13 cellular contexts compared by ENCODE assay signal in the genomic region with DNA sequence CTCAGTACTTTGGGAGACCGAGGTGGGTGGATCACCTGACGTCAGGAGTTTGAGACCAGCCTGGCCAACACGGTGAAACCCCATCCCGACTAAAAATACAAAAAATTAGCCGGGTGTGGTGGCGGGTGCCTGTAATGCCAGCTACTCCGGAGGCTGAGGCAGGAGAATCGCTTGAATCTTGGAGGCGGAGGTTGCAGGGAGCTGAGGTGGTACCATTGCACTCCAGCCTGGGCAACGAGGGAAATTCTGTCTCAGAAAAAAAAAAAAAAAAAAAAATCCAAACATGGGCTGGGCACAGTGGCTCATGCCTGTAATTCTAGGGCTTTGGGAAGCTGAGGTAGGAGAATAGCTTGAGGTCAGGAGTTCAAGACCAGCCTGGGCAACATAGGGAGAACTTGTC. TPM values are rescaled to one million over a fixed set of nuclear protein-coding genes. Genes with fewer than 3 reads are reported as not detected.
DNase-seq lines count a peak whose midpoint lies in the region; ATAC-seq and TF ChIP-seq lines count a peak whose summit lies in the region.
"Not testable (repeated sequence)": the region's sequence is repeated elsewhere in the genome, so short reads cannot be mapped to it uniquely, and the experiment has no call there.
"Had no signal": no experiment of that assay in that cellular context is flagged by ENCODE, and none has a peak within 500 bp of the region (broad histone marks: within the 10 kb centered on the region; RNA-seq: fewer than 3 reads in every experiment).

No MANE protein-coding gene starts in this region.

- not testable (repeated sequence) for BruUV-seq in OCI-LY7 (replicated peaks; lab: Mats Ljungman, UMichigan)

- H3K27ac Mint-ChIP-seq in WTC11; activated T-helper 17 cell treated with anti-CD3 and anti-CD28 coated beads, Interleukin-2, amount 50 U/mL, for 72 hours; chondrocyte (ENCODE audit: unreplicated experiment); type B pancreatic cell: not testable (repeated sequence)

- peaks cover 26% of the 10 kb centered on the region for H3K36me3 Mint-ChIP-seq in WTC11
- not testable (repeated sequence) for H3K36me3 Mint-ChIP-seq in activated T-helper 17 cell treated with anti-CD3 and anti-CD28 coated beads, Interleukin-2, amount 50 U/mL, for 72 hours (ENCODE audit: low read depth); chondrocyte (ENCODE audit: low read depth); type B pancreatic cell

- not testable (repeated sequence) for H3K27me3 ChIP-seq in DOHH2 (ENCODE audit: control insufficient read depth, low read length); HUES48 (ENCODE audit: control insufficient read depth, insufficient read depth, low read length)

- not testable (repeated sequence) for H3K9ac ChIP-seq in HUES48 (ENCODE audit: low read depth, low read length)

- H3K4me3 Mint-ChIP-seq in WTC11 = peak overlapping the region; percentile 95
- peak overlapping the region; percentile 88 for H3K4me3 Mint-ChIP-seq in activated T-helper 17 cell treated with anti-CD3 and anti-CD28 coated beads, Interleukin-2, amount 50 U/mL, for 72 hours
- not testable (repeated sequence) for H3K4me3 Mint-ChIP-seq in chondrocyte (ENCODE audit: unreplicated experiment)
- H3K4me3 Mint-ChIP-seq in type B pancreatic cell = peak overlapping the region; percentile 97

- not testable (repeated sequence) for H3K9me3 Mint-ChIP-seq in WTC11; activated T-helper 17 cell treated with anti-CD3 and anti-CD28 coated beads, Interleukin-2, amount 50 U/mL, for 72 hours; chondrocyte (ENCODE audit: low read depth); type B pancreatic cell

- 93 to 98% methylated on average over 6 to 7 of the region's 10 CpGs for WGBS in mesodermal cell (ENCODE audit: insufficient coverage in 2 of 2), 2 experiments

- DNase-seq in OCI-LY7 (ENCODE audit: low spot score); WTC11 (ENCODE audit: low spot score); type B pancreatic cell (ENCODE audit: extremely low spot score, unreplicated experiment): not testable (repeated sequence)
- DNase-seq in chondrocyte (ENCODE audit: low spot score) = peak; percentile 20

- not testable (repeated sequence) for H3K9me3 ChIP-seq in DOHH2 (ENCODE audit: control insufficient read depth, insufficient read depth, low read length); HUES48 (ENCODE audit: control insufficient read depth, insufficient read depth, low read length); OCI-LY7 (ENCODE audit: low read length); mesodermal cell (ENCODE audit: control insufficient read depth, low read length)

- not testable (repeated sequence) for TF ChIP-seq CTCF in DOHH2 (IDR thresholded peaks at IDR 0.05; ENCODE audit: low read depth, low read length, poor library complexity, severe bottlenecking); OCI-LY7 (conservative IDR thresholded peaks at IDR 0.05; ENCODE audit: low read length); WTC11 (IDR thresholded peaks at IDR 0.05); chondrocyte (IDR thresholded peaks at IDR 0.05); type B pancreatic cell (conservative IDR thresholded peaks at IDR 0.05)

- POLR2A ChIA-PET in OCI-LY7 (lab: Charles Lee) = interaction anchor here (0.6 to 1.3 kb wide), 3 partner anchors 22 to 161 kb away, joined by 4 to 5 read pairs (median 4); partner anchors contain the start of gene C1QL1
- POLR2A ChIA-PET in WTC11 (lab: Charles Lee) = not testable (repeated sequence)

- peaks cover 22% of the 10 kb centered on the region for H3K4me1 Mint-ChIP-seq in WTC11
- H3K4me1 Mint-ChIP-seq in activated T-helper 17 cell treated with anti-CD3 and anti-CD28 coated beads, Interleukin-2, amount 50 U/mL, for 72 hours = not testable (repeated sequence)
- peaks cover 34% of the 10 kb centered on the region for H3K4me1 Mint-ChIP-seq in chondrocyte (ENCODE audit: low read depth)
- peaks cover 17% of the 10 kb centered on the region for H3K4me1 Mint-ChIP-seq in type B pancreatic cell (ENCODE audit: unreplicated experiment)

- not testable (repeated sequence) for H3F3A ChIP-seq in DOHH2 (ENCODE audit: control insufficient read depth, insufficient read depth)

- H4K20me1 ChIP-seq in DOHH2 (ENCODE audit: control insufficient read depth, insufficient read depth, low read depth, low read length); OCI-LY7 (ENCODE audit: insufficient read depth, low read length): not testable (repeated sequence)

- peaks cover 56% of the 10 kb centered on the region for H3K36me3 ChIP-seq in DOHH2 (ENCODE audit: control insufficient read depth, low read length)
- H3K36me3 ChIP-seq in HUES48 (ENCODE audit: control insufficient read depth, insufficient read depth, low read length) = peaks cover 41% of the 10 kb centered on the region
- peaks cover 61% of the 10 kb centered on the region for H3K36me3 ChIP-seq in OCI-LY7 (ENCODE audit: insufficient read depth, low read length)
- peaks cover 36% of the 10 kb centered on the region for H3K36me3 ChIP-seq in mesodermal cell (ENCODE audit: control insufficient read depth, insufficient read depth, low read length)

- CTCF ChIA-PET in OCI-LY7 (lab: Charles Lee; ENCODE audit: unreplicated experiment) = not testable (repeated sequence)
- CTCF ChIA-PET in WTC11 (lab: Charles Lee) = interaction anchor here (0.7 to 1.4 kb wide), 2 partner anchors 16 to 25 kb away, joined by 4 to 7 read pairs; no protein-coding TSS in a partner anchor

- peaks cover 29% of the 10 kb centered on the region for H3K4me1 ChIP-seq in DOHH2 (ENCODE audit: control insufficient read depth, low read length)
- H3K4me1 ChIP-seq in HUES48 (ENCODE audit: control insufficient read depth, insufficient read depth, low read length); mesodermal cell (ENCODE audit: control insufficient read depth, insufficient read depth, low read length, poor library complexity, severe bottlenecking): not testable (repeated sequence)
- H3K4me1 ChIP-seq in OCI-LY7 (ENCODE audit: insufficient read depth, low read length, poor library complexity, severe bottlenecking) = peaks cover 37% of the 10 kb centered on the region

- ATAC-seq in WTC11; activated T-helper 17 cell treated with anti-CD3 and anti-CD28 coated beads, Interleukin-2, amount 50 U/mL, for 72 hours (replicated peaks): not testable (repeated sequence)

- H3K79me2 ChIP-seq in DOHH2 (ENCODE audit: control insufficient read depth, low read length) (peaks cover 68% of the 10 kb centered on the region), OCI-LY7 (ENCODE audit: insufficient read depth, low read depth, low read length) (peaks cover 68% of the 10 kb centered on the region)

- intact Hi-C loops in OCI-LY7 (cut with micrococcal nuclease; ENCODE audit: unreplicated experiment) = loop anchor here (2.0 kb wide), 1 partner anchor 47 kb away; the partner anchor contains the start of gene EFTUD2

- not testable (repeated sequence) for H3K27me3 Mint-ChIP-seq in WTC11 (ENCODE audit: low read depth); activated T-helper 17 cell treated with anti-CD3 and anti-CD28 coated beads, Interleukin-2, amount 50 U/mL, for 72 hours; chondrocyte (ENCODE audit: low read depth); type B pancreatic cell

- H3K4me2 ChIP-seq in DOHH2 (ENCODE audit: low read length) (peak overlapping the region; percentile 56), OCI-LY7 (ENCODE audit: low read length) (peak overlapping the region; percentile 79)

- H3K9me2 ChIP-seq in DOHH2 (replicated peaks; ENCODE audit: control insufficient read depth, low read length); OCI-LY7 (ENCODE audit: insufficient read depth, low read length): not testable (repeated sequence)

- H3K4me3 ChIP-seq in DOHH2 (ENCODE audit: low read length) (peak overlapping the region; percentile 80), HUES48 (ENCODE audit: low read depth, low read length) (peak overlapping the region; percentile 87; the same call in 1 of the 2 replicates), OCI-LY7 (ENCODE audit: low read depth, low read length, poor library complexity, severe bottlenecking) (peak overlapping the region; percentile 82), mesodermal cell (ENCODE audit: extremely low read depth, insufficient read depth, low read length, poor library complexity, severe bottlenecking) (peak overlapping the region; percentile 86)

- not testable (repeated sequence) for H2AFZ ChIP-seq in OCI-LY7 (ENCODE audit: low read length)

- not testable (repeated sequence) for H3K27ac ChIP-seq in DOHH2 (ENCODE audit: low read depth, low read length); HUES48 (ENCODE audit: low read depth, low read length); OCI-LY7 (ENCODE audit: low read depth, low read length, poor library complexity, severe bottlenecking); mesodermal cell (ENCODE audit: low read depth, low read length, severe bottlenecking)

RNA-seq across cellular contexts. Expression of gene KIF18B, which starts 1.9 kb away (rescaled TPM):
- 33.4 and 42.2 TPM in 2 replicates for total RNA-seq in OCI-LY7 (2014; rRNA removed; shearing (Covaris generic))
- total RNA-seq in OCI-LY7 (2022) = 126 and 146 TPM in 2 replicates
- total RNA-seq in WTC11 (2021) = 62.2 to 82.2 TPM (median 66.3 TPM) in 3 replicates
- 10 to 100 TPM; 37.7 to 51.5 TPM for total RNA-seq in activated T-helper 17 cell treated with anti-CD3 and anti-CD28 coated beads, Interleukin-2, amount 50 U/mL, for 72 hours
- 3.9 to 7.7 TPM (median 5.2 TPM) in 3 replicates for total RNA-seq in chondrocyte
- 18.7 TPM for polyA plus RNA-seq in mesodermal cell (2013, experiment 1 of 2)
- polyA plus RNA-seq in mesodermal cell (2013, experiment 2 of 2) = 19.9 TPM
- 14.8 and 49.3 TPM in 2 replicates for total RNA-seq in type B pancreatic cell (ENCODE audit: low replicate concordance)

RNA-seq across cellular contexts. Expression of gene C1QL1, which starts 22.5 kb away (rescaled TPM):
- not detected in 2 replicates for total RNA-seq in OCI-LY7 (2014; rRNA removed; shearing (Covaris generic))
- total RNA-seq in OCI-LY7 (2022) (not detected in 2 replicates), WTC11 (2021) (13.4 to 16.8 TPM (median 15.6 TPM) in 3 replicates), chondrocyte (1.6 to 2.8 TPM (median 2.0 TPM) in 3 replicates), type B pancreatic cell (ENCODE audit: low replicate concordance) (15.6 and 76.5 TPM in 2 replicates)
- under 1 TPM; 0.32 to 0.34 TPM for total RNA-seq in activated T-helper 17 cell treated with anti-CD3 and anti-CD28 coated beads, Interleukin-2, amount 50 U/mL, for 72 hours
- 1.4 TPM for polyA plus RNA-seq in mesodermal cell (2013, experiment 1 of 2)
- 1.5 TPM for polyA plus RNA-seq in mesodermal cell (2013, experiment 2 of 2)
- total RNA-seq: T-cell had no signal

RNA-seq across cellular contexts. Expression of gene GFAP, which starts 30.4 kb away (rescaled TPM):
- 0.51 TPM in 1 of 2 replicates, not detected in the other for total RNA-seq in OCI-LY7 (2014; rRNA removed; shearing (Covaris generic))
- total RNA-seq in OCI-LY7 (2022) (not detected in 2 replicates), WTC11 (2021) (1.5 to 2.2 TPM (median 1.6 TPM) in 3 replicates), chondrocyte (0.55 to 1.0 TPM in 2 of 3 replicates, not detected in the other), type B pancreatic cell (ENCODE audit: low replicate concordance) (0.10 and 0.26 TPM in 2 replicates)
- total RNA-seq in activated T-helper 17 cell treated with anti-CD3 and anti-CD28 coated beads, Interleukin-2, amount 50 U/mL, for 72 hours = not detected
- polyA plus RNA-seq in mesodermal cell (2013, experiment 1 of 2) = 0.55 TPM
- 0.20 TPM for polyA plus RNA-seq in mesodermal cell (2013, experiment 2 of 2)
- total RNA-seq: activated naive CD4-positive, alpha-beta T cell treated with anti-CD3 and anti-CD28 coated beads for 36 hours; esophagus mucosa; lung microvascular endothelial cell; T-cell; upper lobe of right lung had no signal

RNA-seq across cellular contexts. Expression of gene EFTUD2, which starts 46.4 kb away (rescaled TPM):
- 73.5 and 91.4 TPM in 2 replicates for total RNA-seq in OCI-LY7 (2014; rRNA removed; shearing (Covaris generic))
- total RNA-seq in OCI-LY7 (2022) (133 and 148 TPM in 2 replicates), WTC11 (2021) (128 to 162 TPM (median 148 TPM) in 3 replicates), chondrocyte (71.9 to 99.2 TPM (median 75.9 TPM) in 3 replicates), type B pancreatic cell (ENCODE audit: low replicate concordance) (111 and 122 TPM in 2 replicates)
- total RNA-seq in activated T-helper 17 cell treated with anti-CD3 and anti-CD28 coated beads, Interleukin-2, amount 50 U/mL, for 72 hours = 100 to 1,000 TPM; 105 to 215 TPM
- 103 TPM for polyA plus RNA-seq in mesodermal cell (2013, experiment 1 of 2)
- polyA plus RNA-seq in mesodermal cell (2013, experiment 2 of 2) = 107 TPM
